8 cellular contexts compared by ENCODE assay signal in the genomic region with DNA sequence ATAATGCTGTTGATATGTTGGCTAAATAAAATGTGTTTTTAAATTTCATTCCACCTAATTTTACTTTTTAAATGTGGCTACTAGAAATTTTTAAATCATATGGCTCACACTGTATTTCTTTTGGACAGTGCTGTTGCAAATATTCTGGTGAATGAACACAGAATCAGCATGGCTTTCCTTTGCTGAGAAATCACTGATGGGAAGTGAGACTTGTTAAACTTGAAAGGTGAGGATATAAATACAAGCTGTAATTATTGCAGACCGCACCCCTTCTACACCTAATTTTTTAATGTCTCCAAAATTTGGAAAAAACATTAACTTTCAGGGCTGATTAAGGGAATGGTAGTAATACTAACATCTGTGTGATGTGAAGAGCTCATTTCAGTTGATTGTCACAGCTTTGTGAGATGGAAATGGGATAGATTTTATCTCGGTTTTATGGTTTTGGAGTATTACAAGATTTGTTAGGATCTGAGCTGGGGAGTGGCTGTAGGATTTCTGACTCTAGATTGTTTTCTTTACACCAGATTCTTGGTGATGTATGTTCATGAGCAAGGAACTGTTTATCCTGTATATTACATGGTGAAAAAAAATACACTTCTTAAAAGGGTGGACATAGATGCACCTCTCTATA. TPM values are rescaled to one million over a fixed set of nuclear protein-coding genes. Genes with fewer than 3 reads are reported as not detected.
A peak's percentile ranks its signal among the peaks of the same experiment; 100 is the strongest.
DNase-seq lines count a peak whose midpoint lies in the region; ATAC-seq and TF ChIP-seq lines count a peak whose summit lies in the region.

No MANE protein-coding gene starts in this region.

- no peaks in the 10 kb centered on the region for H3K27me3 ChIP-seq in HUES48 (ENCODE audit: control insufficient read depth, insufficient read depth, low read length)
- no peaks in the 10 kb centered on the region for H3K27me3 ChIP-seq in muscle layer of duodenum (ENCODE audit: low read depth, low read length)
- H3K27me3 ChIP-seq in thyroid gland: no peaks in the 10 kb centered on the region

- peaks cover 4 to 9% (median 8%) of the 10 kb centered on the region in 5 experiments for H3K9me3 Mint-ChIP-seq in brain

- peak overlapping the region; percentile 88 for H3K9ac ChIP-seq in HUES48 (ENCODE audit: low read depth, low read length)

- H3K4me1 ChIP-seq in HUES48 (ENCODE audit: control insufficient read depth, insufficient read depth, low read length): peaks cover 21% of the 10 kb centered on the region
- H3K4me1 ChIP-seq in muscle layer of duodenum (ENCODE audit: control insufficient read depth in 1 of 2, insufficient read depth in 2 of 2, low read length in 2 of 2): peaks cover 8 to 24% of the 10 kb centered on the region in 2 donors
- peaks cover 20 to 33% of the 10 kb centered on the region in 2 donors for H3K4me1 ChIP-seq in thyroid gland

- H3K27me3 Mint-ChIP-seq in brain: no peaks in the 10 kb centered on the region

- TF ChIP-seq POLR2A in lower leg skin (IDR thresholded peaks at IDR 0.05) (no peak), thyroid gland (IDR thresholded peaks at IDR 0.05) (no peak)

- H3K27ac Mint-ChIP-seq in brain: peak overlapping the region; percentile 70 to 92 (median 80)

- 40 to 49% methylated on average over 2 of the region's 2 CpGs for WGBS in lower leg skin, 2 donors
- WGBS in thyroid gland, 2 donors: 59 to 61% methylated on average over 2 of the region's 2 CpGs

- peak overlapping the region; percentile 88 to 94 (median 92) for H3K4me3 Mint-ChIP-seq in brain

- H3K4me3 ChIP-seq in AG09309 (ENCODE audit: control insufficient read depth, low read depth, low read length) (peak overlapping the region; percentile 74), HUES48 (ENCODE audit: low read depth, low read length) (peak overlapping the region; percentile 98), muscle layer of duodenum (ENCODE audit: low read depth in 1 of 2, low read length in 2 of 2) (peak overlapping the region; percentile 71 to 81), lower leg skin (ENCODE audit: low read depth, poor library complexity, severe bottlenecking) (no peak overlapping the region), thyroid gland (replicated peaks in 1 of 3) (no peak overlapping the region)

- no peak for ATAC-seq in HG02623 (IDR thresholded peaks at IDR 0.05; ENCODE audit: unreplicated experiment)

- H3K36me3 Mint-ChIP-seq in brain: peaks cover 36% of the 10 kb centered on the region

- TF ChIP-seq CTCF in AG09309 (IDR thresholded peaks at IDR 0.05; ENCODE audit: control insufficient read depth, insufficient read depth, low read depth, low read length, missing control alignments) (no peak), brain (conservative IDR thresholded peaks at IDR 0.05) (no peak), lower leg skin (IDR thresholded peaks at IDR 0.05) (no peak), thyroid gland (IDR thresholded peaks at IDR 0.05) (no peak)

- peaks cover 28% of the 10 kb centered on the region for H3K36me3 ChIP-seq in HUES48 (ENCODE audit: control insufficient read depth, insufficient read depth, low read length)
- no peaks in the 10 kb centered on the region for H3K36me3 ChIP-seq in muscle layer of duodenum (ENCODE audit: control insufficient read depth in 1 of 2, insufficient read depth in 2 of 2, low read length in 2 of 2)
- H3K36me3 ChIP-seq in thyroid gland: no peaks in the 10 kb centered on the region

- H3K27ac ChIP-seq in HUES48 (ENCODE audit: low read depth, low read length) (no peak overlapping the region), muscle layer of duodenum (ENCODE audit: low read length) (peak overlapping the region; percentile 51), thyroid gland (no peak overlapping the region)

- intact Hi-C loops in lower leg skin (cut with DNase I; ENCODE audit: low total_unique reads) (no loop called here), thyroid gland (cut with DNase I) (no loop called here)

- peaks cover 28% of the 10 kb centered on the region for H3K4me1 Mint-ChIP-seq in brain

- H3K9me3 ChIP-seq in HUES48 (ENCODE audit: control insufficient read depth, insufficient read depth, low read length): no peaks in the 10 kb centered on the region
- H3K9me3 ChIP-seq in muscle layer of duodenum (ENCODE audit: control insufficient read depth in 1 of 2, low read length in 2 of 2): no peaks in the 10 kb centered on the region
- H3K9me3 ChIP-seq in thyroid gland: no peaks in the 10 kb centered on the region

- DNase-seq in AG09309 (ENCODE audit: low read depth) (no peak), lower leg skin (ENCODE audit: low spot score in 2 of 2) (no peak), thyroid gland (no peak)
- no peak for DNase-seq in activated CD8-positive, alpha-beta memory T cell treated with anti-CD3 and anti-CD28 coated beads for 24 hours

RNA-seq across cellular contexts. Expression of a gene that starts 1.3 kb away (rescaled TPM):
- 6.0 TPM for polyA plus RNA-seq in brain (ENCODE audit: insufficient read depth, low read depth, low replicate concordance)
- total RNA-seq in lower leg skin (10 to 100 TPM; 37.6 to 65.6 (median 52.3) TPM), thyroid gland (10 to 100 TPM; 37.2 to 48.7 (median 42.6) TPM)

RNA-seq across cellular contexts. Expression of a gene that starts 32.3 kb away (rescaled TPM):
- polyA plus RNA-seq in brain (ENCODE audit: insufficient read depth, low read depth, low replicate concordance): 0.24 TPM
- total RNA-seq in lower leg skin: 10 to 100 TPM in 1 of 4 donors, 1 to 10 TPM in 3; 1.6 to 10.5 (median 3.2) TPM
- 1 to 10 TPM in 2 of 4 donors, under 1 TPM in 2; 0.54 to 1.9 (median 0.97) TPM for total RNA-seq in thyroid gland

Comparison
In these comparisons a context has a peak if more than half of its experiments do, and no peak if none do; other contexts are left out.
1. H3K4me3 ChIP-seq: peak in AG09309 (single experiment), HUES48 (single experiment) and muscle layer of duodenum (2 of 2); none in lower leg skin (single experiment) and thyroid gland (0 of 3).